ENCODE assay signal across 1 cellular context in the genomic region with DNA sequence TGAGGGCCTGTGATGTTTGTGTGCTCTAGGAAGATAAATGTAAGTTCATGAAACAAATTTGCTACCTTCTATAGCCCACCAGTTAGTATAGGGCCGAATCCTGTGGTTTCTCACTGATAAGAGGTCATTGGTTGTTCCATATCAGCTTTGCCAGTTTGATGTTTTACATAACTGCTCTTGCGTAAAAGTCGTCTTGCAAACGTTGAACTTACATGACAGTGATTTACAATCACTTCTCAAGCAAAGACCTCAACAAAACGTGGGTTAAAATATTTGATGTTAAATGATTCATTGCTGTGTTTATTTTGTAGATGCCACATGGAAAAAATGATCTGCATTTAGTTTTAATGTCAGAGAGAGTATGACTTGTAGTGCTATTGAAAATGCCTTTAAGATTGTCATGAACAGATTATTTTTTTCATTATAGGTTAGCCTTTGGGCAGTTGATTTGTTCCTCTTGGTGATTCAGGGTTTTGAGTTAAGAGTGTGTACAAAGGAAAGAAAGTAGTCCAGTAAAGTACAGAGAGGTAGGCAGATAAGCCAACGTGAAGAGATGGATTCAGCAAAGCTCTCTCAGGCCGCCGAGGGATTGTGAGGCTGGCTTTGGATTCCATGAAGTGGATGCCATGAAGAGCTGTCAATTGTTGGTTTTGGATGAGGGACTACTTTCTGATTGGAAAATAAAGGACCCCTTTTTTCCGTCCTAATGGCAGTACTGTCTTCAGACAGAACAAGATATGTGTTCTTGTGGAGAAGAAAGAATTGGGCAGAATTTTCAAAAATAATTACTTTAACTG.
TF ChIP-seq lines count a peak whose summit lies in the region.

No MANE protein-coding gene starts in this region.

TF ChIP-seq in WTC11, 78 proteins besides CTCF, POLR2A, EP300 and RAD21 (continued from another document):
- TF ChIP-seq, protein P1, sequence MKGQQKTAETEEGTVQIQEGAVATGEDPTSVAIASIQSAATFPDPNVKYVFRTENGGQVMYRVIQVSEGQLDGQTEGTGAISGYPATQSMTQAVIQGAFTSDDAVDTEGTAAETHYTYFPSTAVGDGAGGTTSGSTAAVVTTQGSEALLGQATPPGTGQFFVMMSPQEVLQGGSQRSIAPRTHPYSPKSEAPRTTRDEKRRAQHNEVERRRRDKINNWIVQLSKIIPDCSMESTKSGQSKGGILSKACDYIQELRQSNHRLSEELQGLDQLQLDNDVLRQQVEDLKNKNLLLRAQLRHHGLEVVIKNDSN (CRISPR knock-in tag; IDR thresholded peaks at IDR 0.05), result no peak
- no peak for TF ChIP-seq SMAD3 (CRISPR knock-in tag; IDR thresholded peaks at IDR 0.05; ENCODE audit: borderline replicate concordance)
- no peak for TF ChIP-seq ZNF416 (CRISPR knock-in tag; IDR thresholded peaks at IDR 0.05)
- no peak for TF ChIP-seq GABPB1 (CRISPR knock-in tag; IDR thresholded peaks at IDR 0.05)
- TF ChIP-seq, protein P2, sequence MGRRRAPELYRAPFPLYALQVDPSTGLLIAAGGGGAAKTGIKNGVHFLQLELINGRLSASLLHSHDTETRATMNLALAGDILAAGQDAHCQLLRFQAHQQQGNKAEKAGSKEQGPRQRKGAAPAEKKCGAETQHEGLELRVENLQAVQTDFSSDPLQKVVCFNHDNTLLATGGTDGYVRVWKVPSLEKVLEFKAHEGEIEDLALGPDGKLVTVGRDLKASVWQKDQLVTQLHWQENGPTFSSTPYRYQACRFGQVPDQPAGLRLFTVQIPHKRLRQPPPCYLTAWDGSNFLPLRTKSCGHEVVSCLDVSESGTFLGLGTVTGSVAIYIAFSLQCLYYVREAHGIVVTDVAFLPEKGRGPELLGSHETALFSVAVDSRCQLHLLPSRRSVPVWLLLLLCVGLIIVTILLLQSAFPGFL (CRISPR knock-in tag; IDR thresholded peaks at IDR 0.05; ENCODE audit: borderline replicate concordance), result no peak
- TF ChIP-seq, protein P3, sequence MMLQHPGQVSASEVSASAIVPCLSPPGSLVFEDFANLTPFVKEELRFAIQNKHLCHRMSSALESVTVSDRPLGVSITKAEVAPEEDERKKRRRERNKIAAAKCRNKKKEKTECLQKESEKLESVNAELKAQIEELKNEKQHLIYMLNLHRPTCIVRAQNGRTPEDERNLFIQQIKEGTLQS (CRISPR knock-in tag; conservative IDR thresholded peaks at IDR 0.05), result no peak
- TF ChIP-seq NR3C1 (CRISPR knock-in tag; conservative IDR thresholded peaks at IDR 0.05; ENCODE audit: low read depth), result no peak
- no peak for TF ChIP-seq GTF2I (CRISPR knock-in tag; conservative IDR thresholded peaks at IDR 0.05)
- no peak for TF ChIP-seq RELA (CRISPR knock-in tag; IDR thresholded peaks at IDR 0.05; ENCODE audit: borderline replicate concordance)
- no peak for TF ChIP-seq ZNF671 (CRISPR knock-in tag; IDR thresholded peaks at IDR 0.05)
- TF ChIP-seq FOXJ3 (CRISPR knock-in tag; IDR thresholded peaks at IDR 0.05; ENCODE audit: borderline replicate concordance), result no peak
